In genomic region chr4:8473198-8473919, GRCh38 we compare ENCODE assay signal across 10 cellular contexts. TPM values are rescaled to one million over a fixed set of nuclear protein-coding genes. Genes with fewer than 3 reads are reported as not detected.
A peak's percentile ranks its signal among the peaks of the same experiment; 100 is the strongest.
DNase-seq lines count a peak whose midpoint lies in the region; ATAC-seq and TF ChIP-seq lines count a peak whose summit lies in the region.
"Had no signal": no experiment of that assay in that cellular context is flagged by ENCODE, and none has a peak within 500 bp of the region (broad histone marks: within the 10 kb centered on the region; RNA-seq: fewer than 3 reads in every experiment).

No MANE protein-coding gene starts in this region.

- no peaks in the 10 kb centered on the region; the same call in 1 of the 2 replicates for H3K9me3 ChIP-seq in AG04450 (ENCODE audit: control insufficient read depth, insufficient read depth, low read length)
- no peaks in the 10 kb centered on the region for H3K9me3 ChIP-seq in SJSA1 (replicated peaks)
- H3K9me3 ChIP-seq in gastroesophageal sphincter = no peaks in the 10 kb centered on the region
- no peaks in the 10 kb centered on the region for H3K9me3 ChIP-seq in trophoblast cell (ENCODE audit: insufficient read depth, low read depth, low read length)

- H2AK5ac ChIP-seq in trophoblast cell (ENCODE audit: low read length) = peak overlapping the region; percentile 12

- no peak overlapping the region for H2AFZ ChIP-seq in trophoblast cell (ENCODE audit: insufficient read depth, low read length, poor library complexity)

- H3K79me1 ChIP-seq in trophoblast cell (ENCODE audit: low read length) = peaks cover 36% of the 10 kb centered on the region

- peak overlapping the region; percentile 3 for H3K18ac ChIP-seq in trophoblast cell (ENCODE audit: low read length)

- DNase-seq in AG04450 (ENCODE audit: low read depth, low spot score) (no peak), SJSA1 (ENCODE audit: low read depth in 1 of 2, low spot score in 2 of 2) (peak in 1 of 2 experiments; percentile 84), trophoblast cell (no peak), SIG-M5 (lab: John Stamatoyannopoulos, UW) (no peak), NCI-H748 (lab: John Stamatoyannopoulos, UW; ENCODE audit: unreplicated experiment) (no peak)
- DNase-seq in activated CD8-positive, alpha-beta memory T cell treated with anti-CD3 and anti-CD28 coated beads, Interleukin-2, amount 50 U/mL, for 4 hours = no peak
- DNase-seq: activated T-cell treated with anti-CD3 and anti-CD28 coated beads, Interleukin-2, amount 50 U/mL, for 72 hours; RPMI8226 had no signal

- H3K9ac ChIP-seq in trophoblast cell (ENCODE audit: low read length) = no peak overlapping the region

- CTCF ChIA-PET in AG04450 (lab: Charles Lee) = interaction anchor here (0.9 to 2.4 kb wide), 4 partner anchors 28 to 164 kb away, joined by 3 to 14 read pairs (median 5); partner anchors contain the start of gene CPZ

- peak; percentile 6 for ATAC-seq in gastroesophageal sphincter
- no peak for ATAC-seq in HG02973 (IDR thresholded peaks at IDR 0.05; ENCODE audit: unreplicated experiment)
- ATAC-seq: activated T-cell treated with anti-CD3 and anti-CD28 coated beads, Interleukin-2, amount 50 U/mL, for 72 hours had no signal

- no peak overlapping the region for H4K12ac ChIP-seq in trophoblast cell (ENCODE audit: low read depth, low read length)

- peak overlapping the region; percentile 7 for H2BK12ac ChIP-seq in trophoblast cell (ENCODE audit: low read length)

- H3K27ac ChIP-seq in AG04450 (ENCODE audit: low read depth, low read length) (peak overlapping the region; percentile 96), SJSA1 (peak overlapping the region; percentile 69), gastroesophageal sphincter (peak overlapping the region; percentile 6 to 82 (median 70)), trophoblast cell (ENCODE audit: low read depth, low read length) (peak overlapping the region; percentile 77)

- POLR2A ChIA-PET in AG04450 (lab: Yijun Ruan, JAX) = interaction anchor here (0.6 to 1.8 kb wide), 6 partner anchors 45 to 126 kb away, joined by 3 to 9 read pairs (median 4); partner anchors contain the start of gene CPZ

- TF ChIP-seq CTCF in AG04450 (IDR thresholded peaks at IDR 0.05; ENCODE audit: low read depth, low read length) = peak; percentile 23; the same call in 1 of the 2 replicates
- TF ChIP-seq CTCF in gastroesophageal sphincter (IDR thresholded peaks at IDR 0.05) = peak in 1 of 4 experiments; percentile 7

- H3K36me3 ChIP-seq in SJSA1 = peaks cover 40% of the 10 kb centered on the region
- H3K36me3 ChIP-seq in gastroesophageal sphincter = peaks cover 0 to 61% of the 10 kb centered on the region in 2 donors
- peaks cover 44 to 45% of the 10 kb centered on the region in 2 experiments for H3K36me3 ChIP-seq in trophoblast cell (ENCODE audit: control insufficient read depth in 1 of 2, insufficient read depth in 2 of 2, low read length in 2 of 2)

- WGBS in gastroesophageal sphincter (ENCODE audit: low coverage in 1 of 2), 2 donors = 80 to 93% methylated on average over 2 to 3 of the region's 23 CpGs
- no CpG with 5 or more reads among the region's 23 CpGs for WGBS in trophoblast cell (ENCODE audit: extremely low coverage, insufficient coverage, insufficient read length)

- H3K14ac ChIP-seq in trophoblast cell (ENCODE audit: low read length) = peak overlapping the region; percentile 13

- H3K27me3 ChIP-seq in AG04450 (ENCODE audit: control insufficient read depth, insufficient read depth, low read length) (peaks cover 2% of the 10 kb centered on the region), SJSA1 (replicated peaks) (no peaks in the 10 kb centered on the region), gastroesophageal sphincter (no peaks in the 10 kb centered on the region), trophoblast cell (ENCODE audit: insufficient read depth, low read length) (no peaks in the 10 kb centered on the region)

- H3K79me2 ChIP-seq in trophoblast cell (ENCODE audit: control insufficient read depth, insufficient read depth, low read length, poor library complexity) = peaks cover 11% of the 10 kb centered on the region

- H3K4ac ChIP-seq in trophoblast cell (ENCODE audit: low read depth, low read length) = peak overlapping the region; percentile 18

- peak overlapping the region; percentile 56 for H2BK5ac ChIP-seq in trophoblast cell (ENCODE audit: low read depth, low read length, poor library complexity)

- H3K4me1 ChIP-seq in SJSA1 (replicated peaks) (peaks cover 49% of the 10 kb centered on the region), gastroesophageal sphincter (peaks cover 0 to 25% (median 19%) of the 10 kb centered on the region in 3 donors), trophoblast cell (ENCODE audit: control insufficient read depth in 1 of 2, insufficient read depth in 2 of 2, low read length in 2 of 2) (peaks cover 18 to 23% of the 10 kb centered on the region in 2 experiments)

- H2BK120ac ChIP-seq in trophoblast cell (ENCODE audit: insufficient read depth, low read length, poor library complexity) = peak overlapping the region; percentile 59

- TF ChIP-seq EP300 in gastroesophageal sphincter (IDR thresholded peaks at IDR 0.05) = no peak

- H4K8ac ChIP-seq in trophoblast cell (ENCODE audit: low read depth, low read length) = peak overlapping the region; percentile 18

- no peak overlapping the region for H3K4me2 ChIP-seq in trophoblast cell (ENCODE audit: low read length)

- H4K91ac ChIP-seq in trophoblast cell (ENCODE audit: low read depth, low read length) = peak overlapping the region; percentile 36

- TF ChIP-seq POLR2A in gastroesophageal sphincter (IDR thresholded peaks at IDR 0.05) = no peak

- no peak overlapping the region for H3K23ac ChIP-seq in trophoblast cell (ENCODE audit: low read length)

- H3K4me3 ChIP-seq in AG04450 (ENCODE audit: low read depth, low read length) (no peak overlapping the region), SJSA1 (peak overlapping the region; percentile 33), gastroesophageal sphincter (no peak overlapping the region), trophoblast cell (ENCODE audit: low read depth, low read length) (no peak overlapping the region)

RNA-seq across cellular contexts. Expression of gene TRMT44, which starts 32.8 kb away (rescaled TPM):
- 6.9 and 7.0 TPM in 2 replicates for polyA plus RNA-seq in AG04450 (2011; rRNA removed)
- polyA minus RNA-seq in AG04450 (2011; rRNA and poly(A)+ RNA removed) = 10.3 and 10.5 TPM in 2 replicates
- total RNA-seq in SJSA1 (2014; rRNA removed; shearing (Covaris generic)) = 21.8 and 28.7 TPM in 2 replicates
- total RNA-seq in gastroesophageal sphincter = 10 to 100 TPM; 12.0 to 27.9 (median 20.9) TPM
- 16.7 and 17.7 TPM in 2 replicates for polyA plus RNA-seq in trophoblast cell (2013)

RNA-seq across cellular contexts. Expression of gene ACOX3, which starts 32.8 kb away (rescaled TPM):
- 7.9 and 10.2 TPM in 2 replicates for polyA plus RNA-seq in AG04450 (2011; rRNA removed)
- 10.0 and 12.5 TPM in 2 replicates for polyA minus RNA-seq in AG04450 (2011; rRNA and poly(A)+ RNA removed)
- 18.9 and 21.2 TPM in 2 replicates for total RNA-seq in SJSA1 (2014; rRNA removed; shearing (Covaris generic))
- 10 to 100 TPM; 21.5 to 79.5 (median 37.1) TPM for total RNA-seq in gastroesophageal sphincter
- 21.5 and 23.3 TPM in 2 replicates for polyA plus RNA-seq in trophoblast cell (2013)
